Comparison of ENCODE assay signal across 8 cellular contexts in the genomic region with DNA sequence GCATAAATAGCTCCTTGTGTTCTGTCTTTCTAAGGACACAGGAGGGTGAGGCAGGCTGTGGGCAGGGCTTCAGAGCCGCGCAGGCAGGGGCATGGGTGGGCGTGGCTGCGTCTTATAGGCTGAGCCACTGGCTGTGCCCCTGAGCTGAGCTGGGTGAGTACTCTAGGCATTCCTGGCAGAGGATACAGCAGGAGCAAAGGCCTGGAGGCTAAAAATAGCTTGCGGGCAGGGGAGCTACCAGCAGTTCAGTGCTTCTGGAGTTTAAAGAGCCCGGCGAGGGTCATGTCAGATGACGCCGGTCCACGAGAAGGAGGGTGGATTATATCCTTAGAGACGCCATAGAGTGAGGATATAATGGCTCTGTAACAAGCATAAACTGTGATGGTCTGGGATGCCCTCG. TPM values are rescaled to one million over a fixed set of nuclear protein-coding genes. Genes with fewer than 3 reads are reported as not detected.
A peak's percentile ranks its signal among the peaks of the same experiment; 100 is the strongest.
DNase-seq lines count a peak whose midpoint lies in the region; ATAC-seq and TF ChIP-seq lines count a peak whose summit lies in the region.

No MANE protein-coding gene starts in this region.

- no peak for TF ChIP-seq CTCF in gastroesophageal sphincter (IDR thresholded peaks at IDR 0.05)
- no peak for TF ChIP-seq CTCF in osteoblast (IDR thresholded peaks at IDR 0.05; ENCODE audit: extremely low read depth, low read depth, low read length)

- H3K27me3 ChIP-seq in GM23248 (replicated peaks; ENCODE audit: insufficient read depth) (no peaks in the 10 kb centered on the region; the same call in 1 of the 2 replicates), SJCRH30 (peaks cover 6% of the 10 kb centered on the region; the same call in 1 of the 2 replicates), gastroesophageal sphincter (peaks cover 14% of the 10 kb centered on the region), osteoblast (ENCODE audit: insufficient read depth, low read length) (peaks cover 7% of the 10 kb centered on the region)

- H3K9me2 ChIP-seq in GM23248 (ENCODE audit: insufficient read depth): no peaks in the 10 kb centered on the region

- WGBS in GM23248 (ENCODE audit: low coverage in 1 of 2, low lambda C conversion rate in 2 of 2, missing lambda C conversion rate in 2 of 2), 2 experiments: 26 to 29% methylated on average over 12 of the region's 12 CpGs
- 12 to 19% methylated on average over 5 to 11 of the region's 12 CpGs for WGBS in gastroesophageal sphincter (ENCODE audit: low coverage in 1 of 2), 2 donors

- peak; percentile 82 for ATAC-seq in gastroesophageal sphincter
- no peak for ATAC-seq in GM21619 (IDR thresholded peaks at IDR 0.05; ENCODE audit: unreplicated experiment)

- in situ Hi-C loops in GM23248 (cut with MboI): loop anchor here (25.0 kb wide), 1 partner anchor 593 kb away; no protein-coding TSS in a partner anchor

- H3K4me3 ChIP-seq in GM23248 (no peak overlapping the region), SJCRH30 (no peak overlapping the region), gastroesophageal sphincter (peak overlapping the region in 1 of 2 donors; percentile 27), osteoblast (ENCODE audit: insufficient read depth, low read length) (no peak overlapping the region)

- TF ChIP-seq EP300 in gastroesophageal sphincter (IDR thresholded peaks at IDR 0.05): no peak

- no peak overlapping the region for H2AFZ ChIP-seq in GM23248
- no peak overlapping the region for H2AFZ ChIP-seq in osteoblast (ENCODE audit: low read length)

- H4K20me1 ChIP-seq in GM23248 (ENCODE audit: insufficient read depth) (no peaks in the 10 kb centered on the region), osteoblast (ENCODE audit: insufficient read depth, low read length) (no peaks in the 10 kb centered on the region)

- H3K27ac ChIP-seq in GM23248: no peak overlapping the region
- no peak overlapping the region for H3K27ac ChIP-seq in SJCRH30
- peak overlapping the region; percentile 88 to 97 (median 95) for H3K27ac ChIP-seq in gastroesophageal sphincter
- no peak overlapping the region for H3K27ac ChIP-seq in osteoblast (ENCODE audit: low read depth, low read length)

- no peaks in the 10 kb centered on the region for H3K4me1 ChIP-seq in GM23248 (ENCODE audit: insufficient read depth)
- H3K4me1 ChIP-seq in SJCRH30: peaks cover 4% of the 10 kb centered on the region; the same call in 1 of the 2 replicates
- peaks cover 0 to 28% (median 4%) of the 10 kb centered on the region in 3 donors for H3K4me1 ChIP-seq in gastroesophageal sphincter
- H3K4me1 ChIP-seq in osteoblast (ENCODE audit: insufficient read depth, low read length): no peaks in the 10 kb centered on the region

- no peak overlapping the region for H3K9ac ChIP-seq in GM23248

- H3K36me3 ChIP-seq in GM23248 (ENCODE audit: low read depth) (no peaks in the 10 kb centered on the region), SJCRH30 (no peaks in the 10 kb centered on the region), gastroesophageal sphincter (no peaks in the 10 kb centered on the region), osteoblast (ENCODE audit: insufficient read depth, low read length) (no peaks in the 10 kb centered on the region)

- H3K9me3 ChIP-seq in GM23248 (ENCODE audit: low read depth): no peaks in the 10 kb centered on the region
- peaks cover 5% of the 10 kb centered on the region; the same call in 1 of the 2 replicates for H3K9me3 ChIP-seq in SJCRH30 (replicated peaks)
- peaks cover 0 to 35% (median 0%) of the 10 kb centered on the region in 3 donors for H3K9me3 ChIP-seq in gastroesophageal sphincter
- peaks cover 14% of the 10 kb centered on the region for H3K9me3 ChIP-seq in osteoblast (ENCODE audit: low read depth, low read length)

- H3F3A ChIP-seq in GM23248 (ENCODE audit: insufficient read depth): no peaks in the 10 kb centered on the region

- DNase-seq in GM23248 (peak; percentile 67), SJCRH30 (peak; percentile 76 to 81), osteoblast (ENCODE audit: insufficient read length, low spot score, missing footprints) (peak; percentile 88), GDM1 (lab: John Stamatoyannopoulos, UW) (no peak), Kasumi-1 (lab: John Stamatoyannopoulos, UW) (no peak), erythroblast (lab: John Stamatoyannopoulos, UW) (no peak)

- TF ChIP-seq POLR2A in gastroesophageal sphincter (IDR thresholded peaks at IDR 0.05): no peak
- no peak for TF ChIP-seq POLR2A in erythroblast (IDR thresholded peaks at IDR 0.05; ENCODE audit: low read length)

- H3K4me2 ChIP-seq in GM23248 (ENCODE audit: unreplicated experiment) (no peak overlapping the region), osteoblast (ENCODE audit: insufficient read depth, low read length) (peak overlapping the region; percentile 29)

- no peaks in the 10 kb centered on the region for H3K79me2 ChIP-seq in GM23248 (ENCODE audit: insufficient read depth)
- H3K79me2 ChIP-seq in osteoblast (ENCODE audit: insufficient read depth, low read length): no peaks in the 10 kb centered on the region

RNA-seq across cellular contexts. Expression of a gene that starts 31.5 kb away (rescaled TPM):
- 363 and 367 TPM in 2 replicates for total RNA-seq in GM23248 (2014; rRNA removed; shearing (Covaris generic))
- polyA plus RNA-seq in GM23248 (2016; fragmentation: Nextera tagmentation; extraction: Ambion mirVana): 502 and 516 TPM in 2 replicates
- 269 and 274 TPM in 2 replicates for total RNA-seq in SJCRH30 (2014; rRNA removed; shearing (Covaris generic))
- 100 to 1,000 TPM in 1 of 4 donors, 10 to 100 TPM in 3; 81.3 to 138 (median 90.3) TPM for total RNA-seq in gastroesophageal sphincter
- total RNA-seq in osteoblast: 245 and 291 TPM in 2 replicates

Comparison
In these comparisons a context has a peak if more than half of its experiments do, and no peak if none do; other contexts are left out.
1. DNase-seq: peak in GM23248 (single experiment), SJCRH30 (2 of 2) and osteoblast (single experiment); none in GDM1 (single experiment), Kasumi-1 (0 of 2) and erythroblast (0 of 2).
2. H3K27ac ChIP-seq: peak in gastroesophageal sphincter (4 of 4); none in GM23248 (single experiment), SJCRH30 (single experiment) and osteoblast (single experiment).